In genomic region chr4:147482281-147482680, GRCh38 we compare ENCODE assay signal across 1 cellular context.
TF ChIP-seq lines count a peak whose summit lies in the region.

No MANE protein-coding gene starts in this region.

TF ChIP-seq in H1, 55 proteins besides CTCF, POLR2A, EP300 and RAD21:
- TF ChIP-seq SP4 (IDR thresholded peaks at IDR 0.05; ENCODE audit: low read length) (no peak), PHF8 (conservative IDR thresholded peaks at IDR 0.05; ENCODE audit: low read depth, low read length) (no peak), KDM4A (IDR thresholded peaks at IDR 0.05; ENCODE audit: low read depth, low read length, severe bottlenecking) (no peak), E2F6 (IDR thresholded peaks at IDR 0.05) (no peak), MAFK (IDR thresholded peaks at IDR 0.05; ENCODE audit: low read depth, low read length) (no peak), CHD7 (IDR thresholded peaks at IDR 0.05; ENCODE audit: insufficient replicate concordance, low read length) (no peak), TBP (IDR thresholded peaks at IDR 0.05; ENCODE audit: low read depth, low read length) (no peak)
- TF ChIP-seq, protein P1, sequence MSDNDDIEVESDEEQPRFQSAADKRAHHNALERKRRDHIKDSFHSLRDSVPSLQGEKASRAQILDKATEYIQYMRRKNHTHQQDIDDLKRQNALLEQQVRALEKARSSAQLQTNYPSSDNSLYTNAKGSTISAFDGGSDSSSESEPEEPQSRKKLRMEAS (IDR thresholded peaks at IDR 0.05), result no peak
